Comparison of ENCODE assay signal across 8 cellular contexts in genomic region chr7:131040467-131040932, GRCh38.
A peak's percentile ranks its signal among the peaks of the same experiment; 100 is the strongest.
DNase-seq lines count a peak whose midpoint lies in the region; ATAC-seq, FAIRE-seq and TF ChIP-seq lines count a peak whose summit lies in the region.

No MANE protein-coding gene starts in this region.

- H3K27ac ChIP-seq in kidney (ENCODE audit: low read depth in 2 of 2, low read length in 2 of 2) = peak overlapping the region in 1 of 2 donors; percentile 9

- TF ChIP-seq CTCF in kidney (IDR thresholded peaks at IDR 0.05; ENCODE audit: borderline replicate concordance, extremely low read depth, insufficient read depth) = peak; percentile 93

- peak overlapping the region in 1 of 2 donors; percentile 35 for H3K9ac ChIP-seq in kidney (ENCODE audit: low read length in 2 of 2)

- no peaks in the 10 kb centered on the region for H3K9me3 ChIP-seq in kidney (ENCODE audit: control insufficient read depth in 1 of 2, low read length in 2 of 2)

- DNase-seq in CD1c-positive myeloid dendritic cell (ENCODE audit: extremely low spot score) (peak; percentile 66), NCI-H1417 (lab: John Stamatoyannopoulos, UW) (peak; percentile 30 to 81 (median 66)), T-helper 1 cell (peak in 3 of 5 donors; percentile 35 to 67 (median 45)), cerebellum (ENCODE audit: low spot score) (peak; percentile 67), kidney (no peak)
- DNase-seq in stimulated activated CD4-positive, alpha-beta T cell treated with anti-CD3 and anti-CD28 coated beads, Interleukin-2, amount 100 ng/mL, for 48 hours = peak; percentile 41

- intact Hi-C loops in kidney (cut with DNase I) = loop anchor here (10.0 kb wide), 1 partner anchor 146 kb away; no protein-coding TSS in a partner anchor

- peaks cover 3 to 7% of the 10 kb centered on the region in 2 donors for H3K4me1 ChIP-seq in kidney (ENCODE audit: control insufficient read depth in 1 of 2, insufficient read depth in 1 of 2, low read depth in 1 of 2, low read length in 2 of 2)

- FAIRE-seq in kidney (lab: Jason Lieb, UNC) = peak; percentile 76

- H3K4me3 ChIP-seq in kidney (ENCODE audit: low read length in 2 of 2) = no peak overlapping the region

- H3K36me3 ChIP-seq in kidney (ENCODE audit: control insufficient read depth in 1 of 2, insufficient read depth in 2 of 2, low read length in 2 of 2) = peaks cover 0 to 3% of the 10 kb centered on the region in 2 donors

- ATAC-seq in GM21360 (IDR thresholded peaks at IDR 0.05; ENCODE audit: unreplicated experiment) (peak; percentile 60), HG02840 (IDR thresholded peaks at IDR 0.05; ENCODE audit: low FRiP score, unreplicated experiment) (no peak)
